In genomic region chr14:99527427-99528076, GRCh38 we compare ENCODE assay signal across 22 cellular contexts.
"Had no signal": no experiment of that assay in that cellular context is flagged by ENCODE, and none has a peak within 500 bp of the region (broad histone marks: within the 10 kb centered on the region; RNA-seq: fewer than 3 reads in every experiment).

No MANE protein-coding gene starts in this region.

- DNase-seq: activated CD4-positive, alpha-beta T cell treated with anti-CD3 and anti-CD28 coated beads, Interleukin-2, amount 50 U/mL, for 4 hours; activated gamma-delta T cell treated with Interleukin-2 at 50 U/mL for 16 hours; activated naive CD8-positive, alpha-beta T cell treated with anti-CD3 and anti-CD28 coated beads for 36 hours; activated T-cell treated with anti-CD3 and anti-CD28 coated beads, Interleukin-2, amount 50 U/mL, for 72 hours; amniotic stem cell; effector CD8-positive, alpha-beta T cell; heart right ventricle; mesendoderm; ovary; right lobe of liver; stimulated activated CD4-positive, alpha-beta T cell treated with anti-CD3 and anti-CD28 coated beads, Interleukin-4, amount 100 ng/mL, for 1 hour; T-helper 1 cell; T1000 had no signal

- H3K4me3 ChIP-seq: cardiac muscle cell, esophagus muscularis mucosa, heart right ventricle, ovary, right lobe of liver, smooth muscle cell, thoracic aorta, upper lobe of left lung had no signal

- H3K36me3 Mint-ChIP-seq: activated naive CD8-positive, alpha-beta T cell treated with anti-CD3 and anti-CD28 coated beads for 36 hours; stimulated activated effector memory CD8-positive, alpha-beta T cell treated with anti-CD3 and anti-CD28 coated beads, Interleukin-12 subunit alpha, Interleukin-12 subunit beta, amount 100 ng/mL, for 72 hours had no signal

- H3K9me3 ChIP-seq: esophagus muscularis mucosa, heart right ventricle, ovary, right lobe of liver, thoracic aorta, upper lobe of left lung had no signal

- H3K4me3 Mint-ChIP-seq: activated naive CD8-positive, alpha-beta T cell treated with anti-CD3 and anti-CD28 coated beads for 36 hours; activated T-cell treated with anti-CD3 and anti-CD28 coated beads, Interleukin-2, amount 50 U/mL, for 72 hours; dendritic cell treated with granulocyte-macrophage colony-stimulating factor and Interleukin-4, amounts not matched to agents 40 ng/mL and 50 ng/mL, for 4 days; stimulated activated effector memory CD8-positive, alpha-beta T cell treated with anti-CD3 and anti-CD28 coated beads, Interleukin-12 subunit alpha, Interleukin-12 subunit beta, amount 100 ng/mL, for 72 hours had no signal

- H3K27ac Mint-ChIP-seq: activated naive CD8-positive, alpha-beta T cell treated with anti-CD3 and anti-CD28 coated beads for 36 hours; activated T-cell treated with anti-CD3 and anti-CD28 coated beads, Interleukin-2, amount 50 U/mL, for 72 hours; dendritic cell treated with granulocyte-macrophage colony-stimulating factor and Interleukin-4, amounts not matched to agents 40 ng/mL and 50 ng/mL, for 4 days; stimulated activated effector memory CD8-positive, alpha-beta T cell treated with anti-CD3 and anti-CD28 coated beads, Interleukin-12 subunit alpha, Interleukin-12 subunit beta, amount 100 ng/mL, for 72 hours had no signal

- H3K4me2 ChIP-seq: smooth muscle cell had no signal

- FAIRE-seq: endothelial cell of umbilical vein had no signal

- H3K36me3 ChIP-seq: cardiac muscle cell, esophagus muscularis mucosa, heart right ventricle, ovary, right lobe of liver, thoracic aorta, upper lobe of left lung had no signal

- ATAC-seq: activated CD4-positive, CD25-positive, alpha-beta regulatory T cell treated with anti-CD3 and anti-CD28 coated beads, Interleukin-2, amount 50 U/mL, for 24 hours; activated T-cell treated with anti-CD3 and anti-CD28 coated beads, Interleukin-2, amount 50 U/mL, for 72 hours; heart right ventricle; right lobe of liver; stimulated activated effector memory CD8-positive, alpha-beta T cell treated with anti-CD3 and anti-CD28 coated beads, Interleukin-12 subunit alpha, Interleukin-12 subunit beta, amount 100 ng/mL, for 72 hours had no signal

- H3K9me3 Mint-ChIP-seq: activated naive CD8-positive, alpha-beta T cell treated with anti-CD3 and anti-CD28 coated beads for 36 hours; activated T-cell treated with anti-CD3 and anti-CD28 coated beads, Interleukin-2, amount 50 U/mL, for 72 hours; dendritic cell treated with granulocyte-macrophage colony-stimulating factor and Interleukin-4, amounts not matched to agents 40 ng/mL and 50 ng/mL, for 4 days; stimulated activated effector memory CD8-positive, alpha-beta T cell treated with anti-CD3 and anti-CD28 coated beads, Interleukin-12 subunit alpha, Interleukin-12 subunit beta, amount 100 ng/mL, for 72 hours had no signal

- H3K27ac ChIP-seq: cardiac muscle cell, esophagus muscularis mucosa, ovary, right lobe of liver, thoracic aorta, upper lobe of left lung had no signal

- H3K27me3 Mint-ChIP-seq: activated naive CD8-positive, alpha-beta T cell treated with anti-CD3 and anti-CD28 coated beads for 36 hours had no signal

- H3K27me3 ChIP-seq: cardiac muscle cell, esophagus muscularis mucosa, heart right ventricle, ovary, right lobe of liver, upper lobe of left lung had no signal
